38 cellular contexts compared by ENCODE assay signal in the genomic region with DNA sequence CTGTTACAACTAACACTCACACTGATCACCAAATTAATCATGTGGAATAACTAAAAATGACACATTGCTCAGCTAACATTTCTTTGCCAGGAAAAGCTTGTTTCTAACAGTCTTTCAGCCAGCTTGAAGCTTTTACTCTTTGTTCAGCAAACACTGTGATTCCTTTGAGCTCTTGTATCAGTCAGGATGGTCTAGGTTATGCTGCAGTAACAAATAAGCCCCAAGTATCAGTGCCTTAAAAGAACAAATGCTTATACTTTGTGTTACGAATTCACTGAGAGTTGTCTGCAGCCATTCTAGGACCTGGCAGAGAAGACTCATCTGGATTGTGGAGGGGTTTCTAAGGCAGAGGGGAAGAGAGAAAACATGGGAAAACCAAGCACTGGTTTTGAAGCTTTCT. TPM values are rescaled to one million over a fixed set of nuclear protein-coding genes. Genes with fewer than 3 reads are reported as not detected.
"Had no signal": no experiment of that assay in that cellular context is flagged by ENCODE, and none has a peak within 500 bp of the region (broad histone marks: within the 10 kb centered on the region; RNA-seq: fewer than 3 reads in every experiment).

No MANE protein-coding gene starts in this region.

- H3K27me3 ChIP-seq: MG63 had no signal

- H3K36me3 ChIP-seq: MG63 had no signal

- H3K4me3 ChIP-seq: MG63 had no signal

- H3K9me3 ChIP-seq: MG63 had no signal

- DNase-seq: Karpas-422, Kasumi-1, MG63, MM.1S, MV-4-11, NCI-H1048, NCI-H1092, NCI-H1092 treated with DMSO at 0.1 percent for 48 hours, NCI-H1105, NCI-H1105 treated with DMSO at 0.1 percent for 48 hours, NCI-H1417, NCI-H1417 treated with DMSO at 0.1 percent for 48 hours, NCI-H1436, NCI-H1436 treated with DMSO at 0.1 percent for 48 hours, NCI-H146, NCI-H1694, NCI-H1694 treated with DMSO at 0.1 percent for 48 hours, NCI-H187, NCI-H187 treated with DMSO at 0.1 percent for 48 hours, NCI-H1930, NCI-H2029, NCI-H2029 treated with DMSO at 0.1 percent for 48 hours, NCI-H2081, NCI-H2081 treated with DMSO at 0.1 percent for 48 hours, NCI-H2107, NCI-H2171, NCI-H2171 treated with DMSO at 0.1 percent for 48 hours, NCI-H2227 treated with DMSO at 0.1 percent for 48 hours, NCI-H226, NCI-H345, NCI-H446, NCI-H446 treated with DMSO at 0.1 percent for 48 hours, NCI-H510A, NCI-H510A treated with DMSO at 0.1 percent for 48 hours, NCI-H524 had no signal

RNA-seq across cellular contexts. Expression of a gene that starts 47.6 kb away (rescaled TPM):
- total RNA-seq: LHCN-M2, M059J, MCF 10A had no signal
